Comparison of ENCODE assay signal across 8 cellular contexts in the genomic region with DNA sequence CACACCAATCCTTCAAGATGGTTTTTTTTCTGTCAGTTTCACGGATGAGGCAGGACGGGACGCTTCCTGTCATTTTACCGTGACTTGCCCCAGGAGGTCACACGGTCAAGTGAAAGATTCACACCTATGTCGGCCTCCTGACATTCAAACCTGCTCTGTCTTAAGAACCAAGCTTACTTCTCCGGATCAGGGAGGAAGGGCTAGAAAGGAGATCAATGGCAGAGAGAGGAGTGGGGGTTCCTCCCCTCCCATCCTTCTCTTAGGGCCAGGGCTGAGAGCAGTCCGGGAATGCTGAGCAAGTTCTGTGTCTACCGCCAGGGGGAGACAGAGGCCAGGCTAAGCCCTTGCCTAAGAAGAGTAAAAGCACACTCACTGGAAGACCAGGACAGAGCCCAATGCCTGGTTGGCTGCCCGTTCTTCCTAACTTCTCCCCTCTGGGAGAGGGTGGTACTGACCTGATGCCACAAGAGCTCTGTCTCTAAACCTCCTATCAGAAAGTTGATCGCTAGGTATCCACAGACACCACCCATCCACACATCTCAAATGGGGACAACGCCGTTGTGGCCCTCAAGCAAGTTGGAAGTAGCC. TPM values are rescaled to one million over a fixed set of nuclear protein-coding genes. Genes with fewer than 3 reads are reported as not detected.
DNase-seq lines count a peak whose midpoint lies in the region; ATAC-seq, FAIRE-seq and TF ChIP-seq lines count a peak whose summit lies in the region.

No MANE protein-coding gene starts in this region.

- no peaks in the 10 kb centered on the region for H3K36me3 Mint-ChIP-seq in activated CD4-positive, alpha-beta memory T cell treated with anti-CD3 and anti-CD28 coated beads, Interleukin-2, amount 10 ng/mL, durations not matched to agents 7 days and 5 days (ENCODE audit: low read depth)

- no peaks in the 10 kb centered on the region for H3K9me3 Mint-ChIP-seq in activated CD4-positive, alpha-beta memory T cell treated with anti-CD3 and anti-CD28 coated beads, Interleukin-2, amount 10 ng/mL, durations not matched to agents 7 days and 5 days

- no peak overlapping the region for H3K27ac Mint-ChIP-seq in activated CD4-positive, alpha-beta memory T cell treated with anti-CD3 and anti-CD28 coated beads, Interleukin-2, amount 10 ng/mL, durations not matched to agents 7 days and 5 days

- CTCF ChIA-PET in activated CD4-positive, alpha-beta memory T cell treated with anti-CD3 and anti-CD28 coated beads, Interleukin-2, amount 10 ng/mL, durations not matched to agents 7 days and 5 days (lab: Charles Lee), result interaction anchor here (0.6 to 7.9 kb wide), 29 partner anchors 8 to 357 kb away, joined by 3 to 96 read pairs (median 5); a partner anchor contains a TSS

- H3K4me3 Mint-ChIP-seq in activated CD4-positive, alpha-beta memory T cell treated with anti-CD3 and anti-CD28 coated beads, Interleukin-2, amount 10 ng/mL, durations not matched to agents 7 days and 5 days, result peak overlapping the region; percentile 81

- no peak for ATAC-seq in HG03280 (IDR thresholded peaks at IDR 0.05; ENCODE audit: unreplicated experiment)

- no peak for TF ChIP-seq POLR2A in GM12891 (IDR thresholded peaks at IDR 0.05; ENCODE audit: low read depth, low read length)

- POLR2A ChIA-PET in activated CD4-positive, alpha-beta memory T cell treated with anti-CD3 and anti-CD28 coated beads, Interleukin-2, amount 10 ng/mL, durations not matched to agents 7 days and 5 days (lab: Charles Lee), result interaction anchor here (0.9 to 10.2 kb wide), 5 partner anchors 12 to 1213 kb away, joined by 3 to 51 read pairs (median 13); a partner anchor contains a TSS

- DNase-seq in GM12891 (ENCODE audit: insufficient read length, low spot score) (peak; percentile 59), HK-2 (ENCODE audit: unreplicated experiment) (peak; percentile 89), NCI-H748 treated with DMSO at 0.1 percent for 48 hours (lab: John Stamatoyannopoulos, UW) (peak; percentile 82), lung microvascular endothelial cell (ENCODE audit: low read depth in 2 of 2) (peak; percentile 92 to 94)
- peak; percentile 80 for DNase-seq in activated CD4-positive, alpha-beta memory T cell treated with anti-CD3 and anti-CD28 coated beads, Interleukin-2, amount 10 ng/mL, durations not matched to agents 7 days and 5 days
- peak; percentile 69 for DNase-seq in effector CD8-positive, alpha-beta T cell (lab: John Stamatoyannopoulos, UW)
- DNase-seq in stimulated activated CD4-positive, alpha-beta T cell treated with anti-CD3 and anti-CD28 coated beads, Interleukin-4, amount 100 ng/mL, for 48 hours (ENCODE audit: low read depth in 2 of 2), result peak; percentile 69 to 73

- peaks cover 51% of the 10 kb centered on the region for H3K27me3 Mint-ChIP-seq in activated CD4-positive, alpha-beta memory T cell treated with anti-CD3 and anti-CD28 coated beads, Interleukin-2, amount 10 ng/mL, durations not matched to agents 7 days and 5 days

- peaks cover 32% of the 10 kb centered on the region for H3K4me1 Mint-ChIP-seq in activated CD4-positive, alpha-beta memory T cell treated with anti-CD3 and anti-CD28 coated beads, Interleukin-2, amount 10 ng/mL, durations not matched to agents 7 days and 5 days

- FAIRE-seq in GM12891 (lab: Jason Lieb, UNC), result peak; percentile 86

TF ChIP-seq in GM12891, 5 proteins besides CTCF, POLR2A, EP300 and RAD21:
- TF ChIP-seq POLR2AphosphoS5 (IDR thresholded peaks at IDR 0.05; ENCODE audit: low read depth, low read length) (no peak), SPI1 (IDR thresholded peaks at IDR 0.05; ENCODE audit: low read depth, low read length) (no peak), TAF1 (IDR thresholded peaks at IDR 0.05; ENCODE audit: low read depth, low read length) (no peak), PAX5 (IDR thresholded peaks at IDR 0.05; ENCODE audit: insufficient read depth, low read length, severe bottlenecking) (no peak), POU2F2 (IDR thresholded peaks at IDR 0.05; ENCODE audit: low read depth, low read length) (no peak)

RNA-seq across cellular contexts. Expression of a gene that starts 1.1 kb away (rescaled TPM):
- 0.44 TPM for polyA plus RNA-seq in GM12891 (2012; ENCODE audit: low read depth, missing spikeins)
- not detected for total RNA-seq in activated CD4-positive, alpha-beta memory T cell treated with anti-CD3 and anti-CD28 coated beads, Interleukin-2, amount 10 ng/mL, durations not matched to agents 7 days and 5 days
- total RNA-seq in lung microvascular endothelial cell, result 0.65 and 0.79 TPM in 2 replicates

RNA-seq across cellular contexts. Expression of a gene that starts 9.3 kb away (rescaled TPM):
- polyA plus RNA-seq in GM12891 (2012; ENCODE audit: low read depth, missing spikeins), result 267 TPM
- 10 to 100 TPM; 87.1 to 92.4 TPM for total RNA-seq in activated CD4-positive, alpha-beta memory T cell treated with anti-CD3 and anti-CD28 coated beads, Interleukin-2, amount 10 ng/mL, durations not matched to agents 7 days and 5 days
- total RNA-seq in lung microvascular endothelial cell, result 538 and 654 TPM in 2 replicates

RNA-seq across cellular contexts. Expression of a gene that starts 41.8 kb away (rescaled TPM):
- polyA plus RNA-seq in GM12891 (2012; ENCODE audit: low read depth, missing spikeins), result 59.1 TPM
- total RNA-seq in activated CD4-positive, alpha-beta memory T cell treated with anti-CD3 and anti-CD28 coated beads, Interleukin-2, amount 10 ng/mL, durations not matched to agents 7 days and 5 days, result 100 to 1,000 TPM; 100 to 102 TPM
- 35.5 and 39.5 TPM in 2 replicates for total RNA-seq in lung microvascular endothelial cell
